Comparison of ENCODE assay signal across 1 cellular context in the genomic region with DNA sequence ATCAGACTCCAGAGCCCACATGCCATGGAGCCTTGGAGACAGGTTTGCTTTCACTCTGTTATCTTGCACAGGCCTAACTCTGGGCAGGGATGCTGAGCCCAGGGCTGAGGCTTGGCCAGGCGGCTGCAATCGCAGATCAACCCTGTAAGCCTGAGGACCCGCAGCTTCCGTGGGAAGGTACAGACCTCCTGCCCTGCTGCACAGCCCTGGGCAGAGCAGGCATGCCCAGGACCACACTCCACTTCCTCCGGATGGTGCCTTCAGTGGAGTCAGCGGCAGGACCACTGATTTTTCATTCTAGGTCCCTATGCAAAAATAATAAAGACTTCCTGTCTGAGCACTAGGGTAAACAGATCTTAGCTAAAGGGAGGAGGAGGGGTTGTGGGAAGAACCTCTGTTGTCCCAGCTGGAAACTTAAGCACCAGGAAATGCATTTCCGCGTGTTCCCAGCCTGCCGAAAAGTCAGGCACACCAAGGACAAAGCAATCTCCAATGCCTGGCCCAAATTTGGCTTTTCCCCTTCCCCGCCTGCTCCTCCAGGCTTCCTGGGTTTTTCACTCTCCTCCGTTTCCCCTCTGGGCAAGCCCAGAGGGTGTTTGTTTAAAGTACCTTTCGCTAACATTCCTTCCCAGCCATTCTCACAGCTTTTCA.
TF ChIP-seq lines count a peak whose summit lies in the region.

No MANE protein-coding gene starts in this region.

TF ChIP-seq in IMR-90, 13 proteins besides CTCF, POLR2A, EP300 and RAD21 (continued from another document):
- TF ChIP-seq, protein P1, sequence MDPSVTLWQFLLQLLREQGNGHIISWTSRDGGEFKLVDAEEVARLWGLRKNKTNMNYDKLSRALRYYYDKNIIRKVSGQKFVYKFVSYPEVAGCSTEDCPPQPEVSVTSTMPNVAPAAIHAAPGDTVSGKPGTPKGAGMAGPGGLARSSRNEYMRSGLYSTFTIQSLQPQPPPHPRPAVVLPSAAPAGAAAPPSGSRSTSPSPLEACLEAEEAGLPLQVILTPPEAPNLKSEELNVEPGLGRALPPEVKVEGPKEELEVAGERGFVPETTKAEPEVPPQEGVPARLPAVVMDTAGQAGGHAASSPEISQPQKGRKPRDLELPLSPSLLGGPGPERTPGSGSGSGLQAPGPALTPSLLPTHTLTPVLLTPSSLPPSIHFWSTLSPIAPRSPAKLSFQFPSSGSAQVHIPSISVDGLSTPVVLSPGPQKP (IDR thresholded peaks at IDR 0.05; ENCODE audit: borderline replicate concordance, low read depth, low read length), result no peak
- TF ChIP-seq RFX5 (IDR thresholded peaks at IDR 0.05; ENCODE audit: low read depth, low read length) (no peak), MAFK (IDR thresholded peaks at IDR 0.05; ENCODE audit: low read depth, low read length) (no peak)
